In genomic region chr15:75451674-75452363, GRCh38 we compare ENCODE assay signal across 8 cellular contexts.
DNase-seq lines count a peak whose midpoint lies in the region; ATAC-seq and TF ChIP-seq lines count a peak whose summit lies in the region.

TSS of gene SIN3A (minus strand) at chr15:75451690. CDS start at chr15:75430375, 21,315 bp downstream.

- ATAC-seq in GM19025 (IDR thresholded peaks at IDR 0.05; ENCODE audit: low read depth, unreplicated experiment) (peak; percentile 38), HG03342 (IDR thresholded peaks at IDR 0.05; ENCODE audit: unreplicated experiment) (peak; percentile 42)
- ATAC-seq in central memory CD8-positive, alpha-beta T cell (replicated peaks; ENCODE audit: extremely low read depth, poor library complexity, severe bottlenecking): peak; percentile 48

- H3K36me3 Mint-ChIP-seq in central memory CD8-positive, alpha-beta T cell (ENCODE audit: insufficient read depth): peaks cover 41% of the 10 kb centered on the region

- DNase-seq in AG04449 (ENCODE audit: low read depth, low spot score) (peak; percentile 100), NCI-H446 (lab: John Stamatoyannopoulos, UW) (peak; percentile 99 to 100), iris pigment epithelial cell (ENCODE audit: low read depth) (peak; percentile 100)
- DNase-seq in activated CD4-positive, CD25-positive, alpha-beta regulatory T cell treated with anti-CD3 and anti-CD28 coated beads, Interleukin-2, amount 50 U/mL, for 16 hours (ENCODE audit: low read depth, low spot score): peak; percentile 99
- peak; percentile 89 to 98 for DNase-seq in central memory CD8-positive, alpha-beta T cell (ENCODE audit: low spot score in 2 of 2)
- DNase-seq in stimulated activated CD4-positive, alpha-beta T cell treated with anti-CD3 and anti-CD28 coated beads, Interleukin-12 subunit alpha, Interleukin-12 subunit beta, amount 100 ng/mL, for 24 hours (ENCODE audit: low read depth in 2 of 2): peak; percentile 95 to 99

- H3K27me3 Mint-ChIP-seq in central memory CD8-positive, alpha-beta T cell: no peaks in the 10 kb centered on the region

- peak within 1 kb of the TSS; percentile 99 for H3K4me3 ChIP-seq in AG04449 (ENCODE audit: low read depth, low read length)

- CTCF ChIA-PET in AG04449 (lab: Yijun Ruan, JAX): interaction anchor here (0.9 to 2.3 kb wide), 5 partner anchors 10 to 221 kb away, joined by 3 to 16 read pairs (median 4); partner anchors contain the start of gene IMP3

- H3K27ac Mint-ChIP-seq in central memory CD8-positive, alpha-beta T cell (ENCODE audit: low read depth): peak within 1 kb of the TSS; percentile 92

- TF ChIP-seq CTCF in AG04449 (IDR thresholded peaks at IDR 0.05; ENCODE audit: insufficient read depth, low read length, missing control alignments): no peak

- POLR2A ChIA-PET in AG04449 (lab: Yijun Ruan, JAX): interaction anchor here (0.9 to 1.7 kb wide), 4 partner anchors 84 to 174 kb away, joined by 3 to 12 read pairs (median 4); partner anchors contain the start of genes MAN2C1 and SNUPN

- peak within 1 kb of the TSS; percentile 97 for H3K4me3 Mint-ChIP-seq in central memory CD8-positive, alpha-beta T cell

- H3K4me1 Mint-ChIP-seq in central memory CD8-positive, alpha-beta T cell: peaks cover 57% of the 10 kb centered on the region

- H3K9me3 Mint-ChIP-seq in central memory CD8-positive, alpha-beta T cell: no peaks in the 10 kb centered on the region

Comparison
In these comparisons a context has a peak if more than half of its experiments do, and no peak if none do; other contexts are left out.
1. Peak in every context shown above with its lines: DNase-seq, ATAC-seq and H3K4me3 ChIP-seq.